ENCODE assay signal across 1 cellular context in the genomic region with DNA sequence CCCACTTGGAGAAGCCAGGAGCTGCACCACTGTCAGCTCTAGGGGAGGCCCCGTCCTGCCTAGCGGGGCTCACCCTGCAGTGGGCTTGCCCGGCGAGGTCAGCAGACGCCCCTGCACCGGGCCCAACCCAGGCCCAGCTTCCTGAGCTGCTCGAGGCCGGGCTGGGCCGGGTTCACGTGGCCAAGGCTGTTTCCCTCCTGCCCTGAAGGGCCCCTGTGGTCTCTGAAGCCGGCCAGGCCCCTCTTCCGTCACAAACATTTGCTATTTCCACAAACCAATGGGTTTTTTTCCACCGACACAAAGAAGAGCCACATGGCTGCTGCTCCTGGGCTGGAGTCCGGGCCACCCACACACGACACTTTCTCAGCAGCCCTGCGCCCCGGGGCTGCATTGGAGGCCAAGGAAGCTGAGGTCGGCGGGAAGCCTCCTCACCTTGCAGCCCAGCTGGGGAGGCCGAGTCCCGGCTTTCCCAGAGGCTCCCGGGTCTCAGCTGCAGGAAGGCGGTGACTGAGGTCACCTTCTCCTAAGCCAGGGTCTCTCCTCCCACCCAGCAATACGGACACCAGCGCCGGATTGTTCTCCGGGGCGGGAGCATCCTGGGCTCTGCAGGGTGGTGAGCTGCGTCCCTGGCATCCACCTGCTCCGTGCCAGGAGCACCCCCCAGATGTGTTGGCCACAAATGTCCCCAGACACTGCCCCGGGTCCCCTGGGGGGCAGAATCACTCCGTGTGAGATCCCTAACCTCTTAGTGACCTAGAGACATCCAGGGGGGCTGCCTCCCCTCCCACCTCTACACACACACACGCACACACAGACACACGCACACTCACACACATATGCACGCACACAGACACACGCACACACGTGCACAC.
A peak's percentile ranks its signal among the peaks of the same experiment; 100 is the strongest.
TF ChIP-seq lines count a peak whose summit lies in the region.

No MANE protein-coding gene starts in this region.

TF ChIP-seq in HepG2, 621 proteins besides CTCF, POLR2A, EP300 and RAD21 (continued from another document):
- TF ChIP-seq, protein P1, sequence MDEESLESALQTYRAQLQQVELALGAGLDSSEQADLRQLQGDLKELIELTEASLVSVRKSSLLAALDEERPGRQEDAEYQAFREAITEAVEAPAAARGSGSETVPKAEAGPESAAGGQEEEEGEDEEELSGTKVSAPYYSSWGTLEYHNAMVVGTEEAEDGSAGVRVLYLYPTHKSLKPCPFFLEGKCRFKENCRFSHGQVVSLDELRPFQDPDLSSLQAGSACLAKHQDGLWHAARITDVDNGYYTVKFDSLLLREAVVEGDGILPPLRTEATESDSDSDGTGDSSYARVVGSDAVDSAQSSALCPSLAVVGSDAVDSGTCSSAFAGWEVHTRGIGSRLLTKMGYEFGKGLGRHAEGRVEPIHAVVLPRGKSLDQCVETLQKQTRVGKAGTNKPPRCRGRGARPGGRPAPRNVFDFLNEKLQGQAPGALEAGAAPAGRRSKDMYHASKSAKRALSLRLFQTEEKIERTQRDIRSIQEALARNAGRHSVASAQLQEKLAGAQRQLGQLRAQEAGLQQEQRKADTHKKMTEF (CRISPR knock-in tag; IDR thresholded peaks at IDR 0.05) = peak; percentile 58; the same call in 1 of the 2 replicates
- TF ChIP-seq ZNF768 (CRISPR knock-in tag; IDR thresholded peaks at IDR 0.05) = peak; percentile 49
- no peak for TF ChIP-seq KDM2A (CRISPR knock-in tag; IDR thresholded peaks at IDR 0.05; ENCODE audit: borderline replicate concordance, low read depth)
- TF ChIP-seq E2F1 (CRISPR knock-in tag; IDR thresholded peaks at IDR 0.05) = no peak
- no peak for TF ChIP-seq ZNF263 (CRISPR knock-in tag; IDR thresholded peaks at IDR 0.05)
- 0 out of 2 replicates have a peak, but pooled peaks have one; percentile 62 for TF ChIP-seq TP53 (CRISPR knock-in tag; conservative IDR thresholded peaks at IDR 0.05)
- peak; percentile 51; the same call in 1 of the 2 replicates for TF ChIP-seq HNF4A (CRISPR knock-in tag; IDR thresholded peaks at IDR 0.05)
- no peak; the same call in 1 of the 2 replicates for TF ChIP-seq ZMAT3 (CRISPR knock-in tag; conservative IDR thresholded peaks at IDR 0.05)
- TF ChIP-seq ZNF792 (CRISPR knock-in tag; IDR thresholded peaks at IDR 0.05) = no peak
- peak; percentile 33; the same call in 1 of the 2 replicates for TF ChIP-seq HDAC1 (CRISPR knock-in tag; IDR thresholded peaks at IDR 0.05)
- TF ChIP-seq IRF1 (CRISPR knock-in tag; IDR thresholded peaks at IDR 0.05; ENCODE audit: low read depth) = no peak
- TF ChIP-seq HIVEP1 (CRISPR knock-in tag; IDR thresholded peaks at IDR 0.05) = no peak; the same call in 1 of the 2 replicates
- TF ChIP-seq, protein P2, sequence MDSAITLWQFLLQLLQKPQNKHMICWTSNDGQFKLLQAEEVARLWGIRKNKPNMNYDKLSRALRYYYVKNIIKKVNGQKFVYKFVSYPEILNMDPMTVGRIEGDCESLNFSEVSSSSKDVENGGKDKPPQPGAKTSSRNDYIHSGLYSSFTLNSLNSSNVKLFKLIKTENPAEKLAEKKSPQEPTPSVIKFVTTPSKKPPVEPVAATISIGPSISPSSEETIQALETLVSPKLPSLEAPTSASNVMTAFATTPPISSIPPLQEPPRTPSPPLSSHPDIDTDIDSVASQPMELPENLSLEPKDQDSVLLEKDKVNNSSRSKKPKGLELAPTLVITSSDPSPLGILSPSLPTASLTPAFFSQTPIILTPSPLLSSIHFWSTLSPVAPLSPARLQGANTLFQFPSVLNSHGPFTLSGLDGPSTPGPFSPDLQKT (CRISPR knock-in tag; IDR thresholded peaks at IDR 0.05; ENCODE audit: borderline replicate concordance) = no peak
- TF ChIP-seq, protein P3, sequence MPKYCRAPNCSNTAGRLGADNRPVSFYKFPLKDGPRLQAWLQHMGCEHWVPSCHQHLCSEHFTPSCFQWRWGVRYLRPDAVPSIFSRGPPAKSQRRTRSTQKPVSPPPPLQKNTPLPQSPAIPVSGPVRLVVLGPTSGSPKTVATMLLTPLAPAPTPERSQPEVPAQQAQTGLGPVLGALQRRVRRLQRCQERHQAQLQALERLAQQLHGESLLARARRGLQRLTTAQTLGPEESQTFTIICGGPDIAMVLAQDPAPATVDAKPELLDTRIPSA (CRISPR knock-in tag; IDR thresholded peaks at IDR 0.05; ENCODE audit: borderline replicate concordance) = no peak
- TF ChIP-seq SNAPC5 (CRISPR knock-in tag; IDR thresholded peaks at IDR 0.05; ENCODE audit: borderline replicate concordance) = no peak
- TF ChIP-seq ZMAT5 (CRISPR knock-in tag; IDR thresholded peaks at IDR 0.05; ENCODE audit: borderline replicate concordance, low read depth) = no peak
- 0 out of 2 replicates have a peak, but pooled peaks have one; percentile 32 for TF ChIP-seq ZNF747 (CRISPR knock-in tag; IDR thresholded peaks at IDR 0.05; ENCODE audit: borderline replicate concordance)
- no peak; the same call in 1 of the 2 replicates for TF ChIP-seq ZMYM2 (CRISPR knock-in tag; IDR thresholded peaks at IDR 0.05)
- TF ChIP-seq ETV6 (CRISPR knock-in tag; conservative IDR thresholded peaks at IDR 0.05) = no peak
- TF ChIP-seq, protein P4, sequence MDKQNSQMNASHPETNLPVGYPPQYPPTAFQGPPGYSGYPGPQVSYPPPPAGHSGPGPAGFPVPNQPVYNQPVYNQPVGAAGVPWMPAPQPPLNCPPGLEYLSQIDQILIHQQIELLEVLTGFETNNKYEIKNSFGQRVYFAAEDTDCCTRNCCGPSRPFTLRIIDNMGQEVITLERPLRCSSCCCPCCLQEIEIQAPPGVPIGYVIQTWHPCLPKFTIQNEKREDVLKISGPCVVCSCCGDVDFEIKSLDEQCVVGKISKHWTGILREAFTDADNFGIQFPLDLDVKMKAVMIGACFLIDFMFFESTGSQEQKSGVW (CRISPR knock-in tag; IDR thresholded peaks at IDR 0.05; ENCODE audit: borderline replicate concordance) = no peak
- no peak for TF ChIP-seq REPIN1 (CRISPR knock-in tag; IDR thresholded peaks at IDR 0.05; ENCODE audit: borderline replicate concordance, low read depth)
- TF ChIP-seq, protein P5, sequence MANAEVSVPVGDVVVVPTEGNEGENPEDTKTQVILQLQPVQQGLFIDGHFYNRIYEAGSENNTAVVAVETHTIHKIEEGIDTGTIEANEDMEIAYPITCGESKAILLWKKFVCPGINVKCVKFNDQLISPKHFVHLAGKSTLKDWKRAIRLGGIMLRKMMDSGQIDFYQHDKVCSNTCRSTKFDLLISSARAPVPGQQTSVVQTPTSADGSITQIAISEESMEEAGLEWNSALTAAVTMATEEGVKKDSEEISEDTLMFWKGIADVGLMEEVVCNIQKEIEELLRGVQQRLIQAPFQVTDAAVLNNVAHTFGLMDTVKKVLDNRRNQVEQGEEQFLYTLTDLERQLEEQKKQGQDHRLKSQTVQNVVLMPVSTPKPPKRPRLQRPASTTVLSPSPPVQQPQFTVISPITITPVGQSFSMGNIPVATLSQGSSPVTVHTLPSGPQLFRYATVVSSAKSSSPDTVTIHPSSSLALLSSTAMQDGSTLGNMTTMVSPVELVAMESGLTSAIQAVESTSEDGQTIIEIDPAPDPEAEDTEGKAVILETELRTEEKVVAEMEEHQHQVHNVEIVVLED (CRISPR knock-in tag; IDR thresholded peaks at IDR 0.05; ENCODE audit: borderline replicate concordance) = no peak
- TF ChIP-seq ZNF180 (CRISPR knock-in tag; IDR thresholded peaks at IDR 0.05; ENCODE audit: borderline replicate concordance, low read depth) = no peak
TF ChIP-seq in HepG2: peak in this region for 137.
